ENCODE assay signal across 8 cellular contexts in genomic region chr6:158793432-158793831, GRCh38. TPM values are rescaled to one million over a fixed set of nuclear protein-coding genes. Genes with fewer than 3 reads are reported as not detected.
DNase-seq lines count a peak whose midpoint lies in the region; ATAC-seq, FAIRE-seq and TF ChIP-seq lines count a peak whose summit lies in the region.

No MANE protein-coding gene starts in this region.

- peak; percentile 72 for DNase-seq in AG08395 (ENCODE audit: low spot score)
- DNase-seq in GM13976 (ENCODE audit: low spot score), result peak; percentile 64
- DNase-seq in RPMI8226, result peak; percentile 17
- DNase-seq in fibroblast of pulmonary artery (ENCODE audit: low read depth), result peak; percentile 64
- DNase-seq in frontal cortex (ENCODE audit: low spot score in 2 of 2), result no peak
- DNase-seq in NCI-H1930 (lab: John Stamatoyannopoulos, UW), result no peak

- no peak for FAIRE-seq in frontal cortex (lab: Jason Lieb, UNC)

- H3K4me3 ChIP-seq in fibroblast of pulmonary artery (replicated peaks; ENCODE audit: low read depth, low read length), result no peak overlapping the region

- H3K4me3 Mint-ChIP-seq in stimulated activated memory B cell treated with anti-CD40 and anti-IgM and Interleukin-4, amounts not matched to agents 10 μg/mL and 1 μg/mL and 100 μg/mL, for 72 hours, result no peak overlapping the region

- peak; percentile 44 for ATAC-seq in HG02973 (IDR thresholded peaks at IDR 0.05; ENCODE audit: unreplicated experiment)
- peak; percentile 68 for ATAC-seq in stimulated activated memory B cell treated with anti-CD40 and anti-IgM and Interleukin-4, amounts not matched to agents 10 μg/mL and 1 μg/mL and 100 μg/mL, for 72 hours

- H3K4me1 Mint-ChIP-seq in stimulated activated memory B cell treated with anti-CD40 and anti-IgM and Interleukin-4, amounts not matched to agents 10 μg/mL and 1 μg/mL and 100 μg/mL, for 72 hours, result peaks cover 90% of the 10 kb centered on the region

- in situ Hi-C loops in GM13976 (cut with MboI; ENCODE audit: low sequenced_read_pairs, unreplicated experiment), result no loop called here

- peaks cover 30% of the 10 kb centered on the region for H3K36me3 Mint-ChIP-seq in stimulated activated memory B cell treated with anti-CD40 and anti-IgM and Interleukin-4, amounts not matched to agents 10 μg/mL and 1 μg/mL and 100 μg/mL, for 72 hours

- TF ChIP-seq CTCF in GM13976 (IDR thresholded peaks at IDR 0.05; ENCODE audit: borderline replicate concordance, control extremely low read depth, extremely low read depth, insufficient read depth, missing control alignments) (peak; percentile 29), fibroblast of pulmonary artery (IDR thresholded peaks at IDR 0.05; ENCODE audit: low read length, missing control alignments) (peak; percentile 61)

- H3K9me3 Mint-ChIP-seq in stimulated activated memory B cell treated with anti-CD40 and anti-IgM and Interleukin-4, amounts not matched to agents 10 μg/mL and 1 μg/mL and 100 μg/mL, for 72 hours, result no peaks in the 10 kb centered on the region

- H3K27ac Mint-ChIP-seq in stimulated activated memory B cell treated with anti-CD40 and anti-IgM and Interleukin-4, amounts not matched to agents 10 μg/mL and 1 μg/mL and 100 μg/mL, for 72 hours, result peak overlapping the region; percentile 40

- H3K27me3 Mint-ChIP-seq in stimulated activated memory B cell treated with anti-CD40 and anti-IgM and Interleukin-4, amounts not matched to agents 10 μg/mL and 1 μg/mL and 100 μg/mL, for 72 hours, result no peaks in the 10 kb centered on the region

RNA-seq across cellular contexts. Expression of gene EZR, which starts 25.7 kb away (rescaled TPM):
- total RNA-seq in frontal cortex, result 114 TPM

Comparison
In these comparisons a context has a peak if more than half of its experiments do, and no peak if none do; other contexts are left out.
1. DNase-seq: peak in AG08395 (single experiment), GM13976 (single experiment), RPMI8226 (single experiment) and fibroblast of pulmonary artery (single experiment); none in frontal cortex (0 of 2) and NCI-H1930 (0 of 2).